Comparison of ENCODE assay signal across 8 cellular contexts in genomic region chr17:82751571-82752370, GRCh38. TPM values are rescaled to one million over a fixed set of nuclear protein-coding genes. Genes with fewer than 3 reads are reported as not detected.
DNase-seq lines count a peak whose midpoint lies in the region; ATAC-seq and TF ChIP-seq lines count a peak whose summit lies in the region.

Gene TBCD, plus strand, starts transcription at chr17:82752065. Its CDS starts 129 bp downstream, at chr17:82752194.

- no peaks in the 10 kb centered on the region for H3K9me3 ChIP-seq in mucosa of rectum (ENCODE audit: control insufficient read depth in 2 of 2, low read length in 2 of 2)

- peaks cover 9% of the 10 kb centered on the region in 2 donors for H3K4me1 ChIP-seq in mucosa of rectum (ENCODE audit: control insufficient read depth in 2 of 2, insufficient read depth in 2 of 2, low read length in 2 of 2)

- TF ChIP-seq CTCF in epithelial cell of proximal tubule (conservative IDR thresholded peaks at IDR 0.05; ENCODE audit: low read depth, low read length) = no peak

- ATAC-seq in GM21526 (IDR thresholded peaks at IDR 0.05; ENCODE audit: low FRiP score, unreplicated experiment) = peak; percentile 68

- H3K27me3 ChIP-seq in mucosa of rectum (ENCODE audit: control insufficient read depth in 2 of 2, insufficient read depth in 2 of 2, low read length in 2 of 2) = no peaks in the 10 kb centered on the region

- H3K27ac ChIP-seq in mucosa of rectum (ENCODE audit: low read depth in 2 of 2, low read length in 2 of 2) = peak within 1 kb of the TSS; percentile 87 to 90

- H3K36me3 ChIP-seq in mucosa of rectum (ENCODE audit: control insufficient read depth in 2 of 2, insufficient read depth in 2 of 2, low read length in 2 of 2) = peaks cover 0 to 3% of the 10 kb centered on the region in 2 donors

- H3K4me3 ChIP-seq in epithelial cell of proximal tubule (ENCODE audit: low read depth, low read length) (peak within 1 kb of the TSS; percentile 91), mucosa of rectum (ENCODE audit: low read length in 2 of 2) (peak within 1 kb of the TSS; percentile 79 to 84)

- DNase-seq in D341Med (ENCODE audit: low spot score) = peak; percentile 100
- peak; percentile 91 for DNase-seq in HuH-7.5 (ENCODE audit: low spot score)
- DNase-seq in activated T-cell treated with anti-CD3 and anti-CD28 coated beads, Interleukin-2, amount 50 U/mL, for 1 hour = peak; percentile 92
- no peak for DNase-seq in epithelial cell of proximal tubule (ENCODE audit: low read depth)
- DNase-seq in stimulated activated CD8-positive, alpha-beta memory T cell treated with anti-CD3 and anti-CD28 coated beads, Interleukin-4, amount 100 ng/mL, for 24 hours (ENCODE audit: low read depth) = peak; percentile 82

- H3K9ac ChIP-seq in mucosa of rectum (ENCODE audit: low read depth in 1 of 2, low read length in 2 of 2) = peak within 1 kb of the TSS; percentile 56 to 76

TF ChIP-seq in PFSK-1, 5 proteins besides CTCF, POLR2A, EP300 and RAD21:
- TF ChIP-seq TAF1 (IDR thresholded peaks at IDR 0.05; ENCODE audit: borderline replicate concordance, insufficient read depth, low read length) (peak; percentile 66; the same call in 1 of the 2 replicates), SIN3A (IDR thresholded peaks at IDR 0.05; ENCODE audit: borderline replicate concordance, insufficient read depth, low read length) (peak; percentile 91; the same call in 1 of the 2 replicates), REST (IDR thresholded peaks at IDR 0.05; ENCODE audit: insufficient read depth in 1 of 2, low read depth in 2 of 2, low read length in 2 of 2) (no peak), POLR2AphosphoS5 (IDR thresholded peaks at IDR 0.05; ENCODE audit: low read depth, low read length) (peak; percentile 43), FOXP2 (optimal IDR thresholded peaks at IDR 0.05; ENCODE audit: borderline replicate concordance, extremely low read depth, extremely low read length, insufficient read depth) (peak; percentile 93)
TF ChIP-seq in PFSK-1: peak in this region for 4.

RNA-seq across cellular contexts. Expression of gene TBCD, which starts in this region (rescaled TPM):
- 254 TPM for polyA plus RNA-seq in PFSK-1 (2012; ENCODE audit: insufficient read length, low read depth)
- 46.6 and 64.7 TPM in 2 replicates for total RNA-seq in epithelial cell of proximal tubule
